ENCODE assay signal across 5 cellular contexts in the genomic region with DNA sequence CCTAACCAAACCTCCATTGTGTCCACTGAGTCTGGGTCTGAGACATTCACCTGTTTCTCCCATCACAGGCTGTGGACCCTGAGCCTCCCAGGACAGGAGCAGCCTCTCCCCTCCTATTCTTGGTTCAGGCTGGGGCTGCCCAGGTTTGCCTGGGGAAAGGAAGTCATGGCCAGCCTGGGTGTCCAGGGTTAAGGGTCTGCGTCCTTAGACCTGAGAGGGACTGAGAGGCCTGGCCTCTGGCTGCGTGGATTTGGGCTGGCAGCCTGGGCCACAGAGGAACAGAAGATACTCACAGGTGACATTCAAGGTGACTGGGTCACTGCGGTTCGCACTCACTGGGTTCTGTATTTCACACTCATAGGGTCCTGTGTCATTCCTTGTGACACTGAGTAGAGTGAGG. TPM values are rescaled to one million over a fixed set of nuclear protein-coding genes. Genes with fewer than 3 reads are reported as not detected.
A peak's percentile ranks its signal among the peaks of the same experiment; 100 is the strongest.
DNase-seq lines count a peak whose midpoint lies in the region; ATAC-seq and TF ChIP-seq lines count a peak whose summit lies in the region.
"Not testable (repeated sequence)": the region's sequence is repeated elsewhere in the genome, so short reads cannot be mapped to it uniquely, and the experiment has no call there.

No MANE protein-coding gene starts in this region.

- H3K4me2 ChIP-seq in OCI-LY3 (ENCODE audit: low read length): peak overlapping the region; percentile 44

- H3K79me2 ChIP-seq in OCI-LY3 (ENCODE audit: low read length): not testable (repeated sequence)

- H3K4me1 ChIP-seq in OCI-LY3 (ENCODE audit: low read length): peaks cover 28% of the 10 kb centered on the region
- not testable (repeated sequence) for H3K4me1 ChIP-seq in esophagus muscularis mucosa

- TF ChIP-seq CTCF in OCI-LY3 (IDR thresholded peaks at IDR 0.05; ENCODE audit: low read depth, low read length); esophagus muscularis mucosa (IDR thresholded peaks at IDR 0.05); nephron progenitor cell (IDR thresholded peaks at IDR 0.05); progenitor cell of endocrine pancreas (IDR thresholded peaks at IDR 0.05; ENCODE audit: unreplicated experiment): not testable (repeated sequence)

- H3K27ac Mint-ChIP-seq in T-helper 17 cell (peak overlapping the region; percentile 14), nephron progenitor cell (peak overlapping the region; percentile 59), progenitor cell of endocrine pancreas (peak overlapping the region; percentile 52)

- H3K27me3 Mint-ChIP-seq in T-helper 17 cell, progenitor cell of endocrine pancreas: not testable (repeated sequence)
- peaks cover 10% of the 10 kb centered on the region for H3K27me3 Mint-ChIP-seq in nephron progenitor cell (ENCODE audit: low read depth, poor library complexity)

- H3K4me3 Mint-ChIP-seq in T-helper 17 cell; nephron progenitor cell; progenitor cell of endocrine pancreas (ENCODE audit: low read depth): not testable (repeated sequence)

- H3K27ac ChIP-seq in OCI-LY3 (ENCODE audit: low read length); esophagus muscularis mucosa (replicated peaks in 1 of 4): not testable (repeated sequence)

- H3K9ac ChIP-seq in OCI-LY3 (ENCODE audit: low read length): not testable (repeated sequence)

- H2AFZ ChIP-seq in OCI-LY3 (ENCODE audit: low read depth, low read length): not testable (repeated sequence)

- H3K9me3 ChIP-seq in OCI-LY3 (ENCODE audit: insufficient read depth, low read length); T-helper 17 cell (ENCODE audit: control insufficient read depth, low read length, poor library complexity, severe bottlenecking); esophagus muscularis mucosa: not testable (repeated sequence)

- not testable (repeated sequence) for ATAC-seq in T-helper 17 cell

- not testable (repeated sequence) for H3K27me3 ChIP-seq in OCI-LY3 (ENCODE audit: low read depth, low read length); esophagus muscularis mucosa

- not testable (repeated sequence) for TF ChIP-seq POLR2A in esophagus muscularis mucosa (IDR thresholded peaks at IDR 0.05; ENCODE audit: low read depth)

- not testable (repeated sequence) for H3K4me3 ChIP-seq in OCI-LY3 (ENCODE audit: low read length); esophagus muscularis mucosa

- TF ChIP-seq EP300 in esophagus muscularis mucosa (IDR thresholded peaks at IDR 0.05): not testable (repeated sequence)

- not testable (repeated sequence) for H4K20me1 ChIP-seq in OCI-LY3 (ENCODE audit: insufficient read depth, low read length)

- DNase-seq in T-helper 17 cell; nephron progenitor cell; progenitor cell of endocrine pancreas (ENCODE audit: low spot score, unreplicated experiment): not testable (repeated sequence)
- peak; percentile 37 for DNase-seq in esophagus muscularis mucosa (ENCODE audit: extremely low spot score)

- H3K36me3 ChIP-seq in OCI-LY3 (replicated peaks; ENCODE audit: low read depth, low read length): not testable (repeated sequence)
- peaks cover 0 to 16% (median 3%) of the 10 kb centered on the region in 4 donors for H3K36me3 ChIP-seq in esophagus muscularis mucosa

- intact Hi-C loops in esophagus muscularis mucosa (cut with DNase I): not testable (repeated sequence)

- H3K4me1 Mint-ChIP-seq in T-helper 17 cell (peaks cover 24% of the 10 kb centered on the region), nephron progenitor cell (peaks cover 15% of the 10 kb centered on the region)
- H3K4me1 Mint-ChIP-seq in progenitor cell of endocrine pancreas (ENCODE audit: low read depth): not testable (repeated sequence)

- not testable (repeated sequence) for H3K9me3 Mint-ChIP-seq in nephron progenitor cell; progenitor cell of endocrine pancreas (ENCODE audit: low read depth)

- WGBS in esophagus muscularis mucosa: 98% methylated on average over 4 of the region's 4 CpGs

- not testable (repeated sequence) for H3K36me3 Mint-ChIP-seq in T-helper 17 cell (ENCODE audit: low read depth); nephron progenitor cell (ENCODE audit: low read depth); progenitor cell of endocrine pancreas (ENCODE audit: insufficient read depth)

RNA-seq across cellular contexts. Expression of a gene that starts 6.7 kb away (rescaled TPM):
- 10 to 100 TPM in 1 of 2 donors, 1 to 10 TPM in 1; 5.6 to 10.0 TPM for total RNA-seq in T-helper 17 cell
- 1 to 10 TPM; 1.2 to 3.1 (median 1.7) TPM for total RNA-seq in esophagus muscularis mucosa
- 0.69 and 1.9 TPM in 2 replicates for total RNA-seq in progenitor cell of endocrine pancreas
